1 cellular context compared by ENCODE assay signal in genomic region chr9:33165263-33166151, GRCh38.
TF ChIP-seq lines count a peak whose summit lies in the region.

No MANE protein-coding gene starts in this region.

TF ChIP-seq in K562, 482 proteins besides CTCF, POLR2A, EP300 and RAD21 (continued from another document and continues in another):
- TF ChIP-seq, protein P1, sequence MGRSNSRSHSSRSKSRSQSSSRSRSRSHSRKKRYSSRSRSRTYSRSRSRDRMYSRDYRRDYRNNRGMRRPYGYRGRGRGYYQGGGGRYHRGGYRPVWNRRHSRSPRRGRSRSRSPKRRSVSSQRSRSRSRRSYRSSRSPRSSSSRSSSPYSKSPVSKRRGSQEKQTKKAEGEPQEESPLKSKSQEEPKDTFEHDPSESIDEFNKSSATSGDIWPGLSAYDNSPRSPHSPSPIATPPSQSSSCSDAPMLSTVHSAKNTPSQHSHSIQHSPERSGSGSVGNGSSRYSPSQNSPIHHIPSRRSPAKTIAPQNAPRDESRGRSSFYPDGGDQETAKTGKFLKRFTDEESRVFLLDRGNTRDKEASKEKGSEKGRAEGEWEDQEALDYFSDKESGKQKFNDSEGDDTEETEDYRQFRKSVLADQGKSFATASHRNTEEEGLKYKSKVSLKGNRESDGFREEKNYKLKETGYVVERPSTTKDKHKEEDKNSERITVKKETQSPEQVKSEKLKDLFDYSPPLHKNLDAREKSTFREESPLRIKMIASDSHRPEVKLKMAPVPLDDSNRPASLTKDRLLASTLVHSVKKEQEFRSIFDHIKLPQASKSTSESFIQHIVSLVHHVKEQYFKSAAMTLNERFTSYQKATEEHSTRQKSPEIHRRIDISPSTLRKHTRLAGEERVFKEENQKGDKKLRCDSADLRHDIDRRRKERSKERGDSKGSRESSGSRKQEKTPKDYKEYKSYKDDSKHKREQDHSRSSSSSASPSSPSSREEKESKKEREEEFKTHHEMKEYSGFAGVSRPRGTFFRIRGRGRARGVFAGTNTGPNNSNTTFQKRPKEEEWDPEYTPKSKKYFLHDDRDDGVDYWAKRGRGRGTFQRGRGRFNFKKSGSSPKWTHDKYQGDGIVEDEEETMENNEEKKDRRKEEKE (IDR thresholded peaks at IDR 0.05; ENCODE audit: borderline replicate concordance in 1 of 2, control insufficient read depth in 1 of 2, low read depth in 2 of 2, low read length in 1 of 2), result no peak
- peak; percentile 23 for TF ChIP-seq DACH1 (IDR thresholded peaks at IDR 0.05; ENCODE audit: partially characterized antibody)
- no peak for TF ChIP-seq KAT8 (IDR thresholded peaks at IDR 0.05; ENCODE audit: low read depth)
- TF ChIP-seq NCOR1 (IDR thresholded peaks at IDR 0.05), result peak; percentile 48; the same call in 1 of the 2 replicates
- TF ChIP-seq, protein P2, sequence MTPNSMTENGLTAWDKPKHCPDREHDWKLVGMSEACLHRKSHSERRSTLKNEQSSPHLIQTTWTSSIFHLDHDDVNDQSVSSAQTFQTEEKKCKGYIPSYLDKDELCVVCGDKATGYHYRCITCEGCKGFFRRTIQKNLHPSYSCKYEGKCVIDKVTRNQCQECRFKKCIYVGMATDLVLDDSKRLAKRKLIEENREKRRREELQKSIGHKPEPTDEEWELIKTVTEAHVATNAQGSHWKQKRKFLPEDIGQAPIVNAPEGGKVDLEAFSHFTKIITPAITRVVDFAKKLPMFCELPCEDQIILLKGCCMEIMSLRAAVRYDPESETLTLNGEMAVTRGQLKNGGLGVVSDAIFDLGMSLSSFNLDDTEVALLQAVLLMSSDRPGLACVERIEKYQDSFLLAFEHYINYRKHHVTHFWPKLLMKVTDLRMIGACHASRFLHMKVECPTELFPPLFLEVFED (CRISPR knock-in tag; conservative IDR thresholded peaks at IDR 0.05), result no peak
- TF ChIP-seq, protein P3, sequence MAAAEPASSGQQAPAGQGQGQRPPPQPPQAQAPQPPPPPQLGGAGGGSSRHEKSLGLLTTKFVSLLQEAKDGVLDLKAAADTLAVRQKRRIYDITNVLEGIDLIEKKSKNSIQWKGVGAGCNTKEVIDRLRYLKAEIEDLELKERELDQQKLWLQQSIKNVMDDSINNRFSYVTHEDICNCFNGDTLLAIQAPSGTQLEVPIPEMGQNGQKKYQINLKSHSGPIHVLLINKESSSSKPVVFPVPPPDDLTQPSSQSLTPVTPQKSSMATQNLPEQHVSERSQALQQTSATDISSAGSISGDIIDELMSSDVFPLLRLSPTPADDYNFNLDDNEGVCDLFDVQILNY (CRISPR knock-in tag; IDR thresholded peaks at IDR 0.05), result no peak
- no peak for TF ChIP-seq FUS (optimal IDR thresholded peaks at IDR 0.05; ENCODE audit: low read depth, low read length)
- TF ChIP-seq MYNN (IDR thresholded peaks at IDR 0.05), result no peak
- no peak for TF ChIP-seq MYNN (CRISPR knock-in tag; IDR thresholded peaks at IDR 0.05)
- no peak for TF ChIP-seq ZFP30 (CRISPR knock-in tag; IDR thresholded peaks at IDR 0.05; ENCODE audit: borderline replicate concordance)
- TF ChIP-seq, protein P4, sequence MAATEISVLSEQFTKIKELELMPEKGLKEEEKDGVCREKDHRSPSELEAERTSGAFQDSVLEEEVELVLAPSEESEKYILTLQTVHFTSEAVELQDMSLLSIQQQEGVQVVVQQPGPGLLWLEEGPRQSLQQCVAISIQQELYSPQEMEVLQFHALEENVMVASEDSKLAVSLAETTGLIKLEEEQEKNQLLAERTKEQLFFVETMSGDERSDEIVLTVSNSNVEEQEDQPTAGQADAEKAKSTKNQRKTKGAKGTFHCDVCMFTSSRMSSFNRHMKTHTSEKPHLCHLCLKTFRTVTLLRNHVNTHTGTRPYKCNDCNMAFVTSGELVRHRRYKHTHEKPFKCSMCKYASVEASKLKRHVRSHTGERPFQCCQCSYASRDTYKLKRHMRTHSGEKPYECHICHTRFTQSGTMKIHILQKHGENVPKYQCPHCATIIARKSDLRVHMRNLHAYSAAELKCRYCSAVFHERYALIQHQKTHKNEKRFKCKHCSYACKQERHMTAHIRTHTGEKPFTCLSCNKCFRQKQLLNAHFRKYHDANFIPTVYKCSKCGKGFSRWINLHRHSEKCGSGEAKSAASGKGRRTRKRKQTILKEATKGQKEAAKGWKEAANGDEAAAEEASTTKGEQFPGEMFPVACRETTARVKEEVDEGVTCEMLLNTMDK (IDR thresholded peaks at IDR 0.05; ENCODE audit: borderline replicate concordance, insufficient read depth, low read depth, low read length, poor library complexity, severe bottlenecking), result no peak
- no peak for TF ChIP-seq RBM39 (optimal IDR thresholded peaks at IDR 0.05; ENCODE audit: low read depth, low read length)
- peak; percentile 59 for TF ChIP-seq ZNF316 (IDR thresholded peaks at IDR 0.05)
- no peak for TF ChIP-seq SRSF7 (optimal IDR thresholded peaks at IDR 0.05; ENCODE audit: low read depth, low read length)
- no peak for TF ChIP-seq ZNF707 (CRISPR knock-in tag; conservative IDR thresholded peaks at IDR 0.05)
- TF ChIP-seq CEBPB (tag; IDR thresholded peaks at IDR 0.05), result peak; percentile 96
- no peak for TF ChIP-seq HNRNPLL (IDR thresholded peaks at IDR 0.05; ENCODE audit: low read depth, low read length, poor library complexity, severe bottlenecking)
- no peak for TF ChIP-seq ZNF696 (CRISPR knock-in tag; conservative IDR thresholded peaks at IDR 0.05)
- TF ChIP-seq SLC30A9 (CRISPR knock-in tag; IDR thresholded peaks at IDR 0.05), result no peak
- no peak for TF ChIP-seq NFATC3 (IDR thresholded peaks at IDR 0.05)
- TF ChIP-seq KLF1 (tag; IDR thresholded peaks at IDR 0.05), result peak; percentile 97
- TF ChIP-seq, protein P5, sequence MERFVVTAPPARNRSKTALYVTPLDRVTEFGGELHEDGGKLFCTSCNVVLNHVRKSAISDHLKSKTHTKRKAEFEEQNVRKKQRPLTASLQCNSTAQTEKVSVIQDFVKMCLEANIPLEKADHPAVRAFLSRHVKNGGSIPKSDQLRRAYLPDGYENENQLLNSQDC (CRISPR knock-in tag; IDR thresholded peaks at IDR 0.05), result no peak
- no peak for TF ChIP-seq TEAD2 (tag; IDR thresholded peaks at IDR 0.05)
- TF ChIP-seq NCOA1 (IDR thresholded peaks at IDR 0.05; ENCODE audit: low read depth), result no peak
- TF ChIP-seq MLX (CRISPR knock-in tag; conservative IDR thresholded peaks at IDR 0.05), result no peak
- TF ChIP-seq MAX (CRISPR knock-in tag; IDR thresholded peaks at IDR 0.05), result no peak
- no peak for TF ChIP-seq E2F1 (CRISPR knock-in tag; IDR thresholded peaks at IDR 0.05)
- peak; percentile 75; the same call in 1 of the 2 replicates for TF ChIP-seq ZNF766 (CRISPR knock-in tag; conservative IDR thresholded peaks at IDR 0.05)
- no peak for TF ChIP-seq RFX5 (IDR thresholded peaks at IDR 0.05; ENCODE audit: low read depth, low read length)
- TF ChIP-seq, protein P6, sequence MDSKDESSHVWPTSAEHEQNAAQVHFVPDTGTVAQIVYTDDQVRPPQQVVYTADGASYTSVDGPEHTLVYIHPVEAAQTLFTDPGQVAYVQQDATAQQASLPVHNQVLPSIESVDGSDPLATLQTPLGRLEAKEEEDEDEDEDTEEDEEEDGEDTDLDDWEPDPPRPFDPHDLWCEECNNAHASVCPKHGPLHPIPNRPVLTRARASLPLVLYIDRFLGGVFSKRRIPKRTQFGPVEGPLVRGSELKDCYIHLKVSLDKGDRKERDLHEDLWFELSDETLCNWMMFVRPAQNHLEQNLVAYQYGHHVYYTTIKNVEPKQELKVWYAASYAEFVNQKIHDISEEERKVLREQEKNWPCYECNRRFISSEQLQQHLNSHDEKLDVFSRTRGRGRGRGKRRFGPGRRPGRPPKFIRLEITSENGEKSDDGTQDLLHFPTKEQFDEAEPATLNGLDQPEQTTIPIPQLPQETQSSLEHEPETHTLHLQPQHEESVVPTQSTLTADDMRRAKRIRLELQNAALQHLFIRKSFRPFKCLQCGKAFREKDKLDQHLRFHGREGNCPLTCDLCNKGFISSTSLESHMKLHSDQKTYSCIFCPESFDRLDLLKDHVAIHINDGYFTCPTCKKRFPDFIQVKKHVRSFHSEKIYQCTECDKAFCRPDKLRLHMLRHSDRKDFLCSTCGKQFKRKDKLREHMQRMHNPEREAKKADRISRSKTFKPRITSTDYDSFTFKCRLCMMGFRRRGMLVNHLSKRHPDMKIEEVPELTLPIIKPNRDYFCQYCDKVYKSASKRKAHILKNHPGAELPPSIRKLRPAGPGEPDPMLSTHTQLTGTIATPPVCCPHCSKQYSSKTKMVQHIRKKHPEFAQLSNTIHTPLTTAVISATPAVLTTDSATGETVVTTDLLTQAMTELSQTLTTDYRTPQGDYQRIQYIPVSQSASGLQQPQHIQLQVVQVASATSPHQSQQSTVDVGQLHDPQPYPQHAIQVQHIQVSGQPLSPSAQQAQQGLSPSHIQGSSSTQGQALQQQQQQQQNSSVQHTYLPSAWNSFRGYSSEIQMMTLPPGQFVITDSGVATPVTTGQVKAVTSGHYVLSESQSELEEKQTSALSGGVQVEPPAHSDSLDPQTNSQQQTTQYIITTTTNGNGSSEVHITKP (IDR thresholded peaks at IDR 0.05; ENCODE audit: partially characterized antibody), result no peak
- TF ChIP-seq, protein P7, sequence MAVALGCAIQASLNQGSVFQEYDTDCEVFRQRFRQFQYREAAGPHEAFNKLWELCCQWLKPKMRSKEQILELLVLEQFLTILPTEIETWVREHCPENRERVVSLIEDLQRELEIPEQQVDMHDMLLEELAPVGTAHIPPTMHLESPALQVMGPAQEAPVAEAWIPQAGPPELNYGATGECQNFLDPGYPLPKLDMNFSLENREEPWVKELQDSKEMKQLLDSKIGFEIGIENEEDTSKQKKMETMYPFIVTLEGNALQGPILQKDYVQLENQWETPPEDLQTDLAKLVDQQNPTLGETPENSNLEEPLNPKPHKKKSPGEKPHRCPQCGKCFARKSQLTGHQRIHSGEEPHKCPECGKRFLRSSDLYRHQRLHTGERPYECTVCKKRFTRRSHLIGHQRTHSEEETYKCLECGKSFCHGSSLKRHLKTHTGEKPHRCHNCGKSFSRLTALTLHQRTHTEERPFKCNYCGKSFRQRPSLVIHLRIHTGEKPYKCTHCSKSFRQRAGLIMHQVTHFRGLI (CRISPR knock-in tag; IDR thresholded peaks at IDR 0.05), result no peak
- TF ChIP-seq TRIM24 (IDR thresholded peaks at IDR 0.05), result 0 out of 4 replicates have a peak, but pooled peaks of 1 of the 2 experiments have one; percentile 41
- TF ChIP-seq, protein P8, sequence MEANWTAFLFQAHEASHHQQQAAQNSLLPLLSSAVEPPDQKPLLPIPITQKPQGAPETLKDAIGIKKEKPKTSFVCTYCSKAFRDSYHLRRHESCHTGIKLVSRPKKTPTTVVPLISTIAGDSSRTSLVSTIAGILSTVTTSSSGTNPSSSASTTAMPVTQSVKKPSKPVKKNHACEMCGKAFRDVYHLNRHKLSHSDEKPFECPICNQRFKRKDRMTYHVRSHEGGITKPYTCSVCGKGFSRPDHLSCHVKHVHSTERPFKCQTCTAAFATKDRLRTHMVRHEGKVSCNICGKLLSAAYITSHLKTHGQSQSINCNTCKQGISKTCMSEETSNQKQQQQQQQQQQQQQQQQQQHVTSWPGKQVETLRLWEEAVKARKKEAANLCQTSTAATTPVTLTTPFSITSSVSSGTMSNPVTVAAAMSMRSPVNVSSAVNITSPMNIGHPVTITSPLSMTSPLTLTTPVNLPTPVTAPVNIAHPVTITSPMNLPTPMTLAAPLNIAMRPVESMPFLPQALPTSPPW (CRISPR knock-in tag; IDR thresholded peaks at IDR 0.05), result peak; percentile 13; the same call in 1 of the 2 replicates
- no peak for TF ChIP-seq SETDB1 (IDR thresholded peaks at IDR 0.05; ENCODE audit: low read length)
- TF ChIP-seq, protein P9, sequence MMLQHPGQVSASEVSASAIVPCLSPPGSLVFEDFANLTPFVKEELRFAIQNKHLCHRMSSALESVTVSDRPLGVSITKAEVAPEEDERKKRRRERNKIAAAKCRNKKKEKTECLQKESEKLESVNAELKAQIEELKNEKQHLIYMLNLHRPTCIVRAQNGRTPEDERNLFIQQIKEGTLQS (IDR thresholded peaks at IDR 0.05), result peak; percentile 66; the same call in 1 of the 2 replicates
- TF ChIP-seq, protein P9 (CRISPR knock-in tag; conservative IDR thresholded peaks at IDR 0.05), result no peak
- no peak for TF ChIP-seq ATF6 (CRISPR knock-in tag; IDR thresholded peaks at IDR 0.05)
- no peak for TF ChIP-seq MTA1 (IDR thresholded peaks at IDR 0.05; ENCODE audit: borderline replicate concordance)
